ENCODE assay signal across 16 cellular contexts in the genomic region with DNA sequence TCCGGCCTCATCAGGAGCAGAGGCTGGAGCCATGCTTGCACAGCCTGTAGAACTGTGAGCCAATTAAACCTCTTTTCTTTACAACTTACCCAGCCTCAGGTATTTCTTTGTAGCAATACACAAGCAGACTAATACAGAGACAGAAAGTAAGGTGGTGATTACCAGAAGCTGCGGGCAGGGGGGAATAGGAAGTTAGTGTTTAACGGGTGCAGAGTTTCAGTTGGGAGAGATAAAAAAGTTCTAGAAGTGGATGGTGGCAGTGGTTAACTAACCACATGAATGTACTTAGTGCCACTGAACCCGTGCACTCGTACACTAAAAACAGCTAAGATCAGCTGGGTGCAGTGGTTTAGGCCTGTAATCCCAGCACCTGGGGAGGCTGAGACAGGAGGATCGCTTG.
DNase-seq lines count a peak whose midpoint lies in the region.
"Had no signal": no experiment of that assay in that cellular context is flagged by ENCODE, and none has a peak within 500 bp of the region (broad histone marks: within the 10 kb centered on the region; RNA-seq: fewer than 3 reads in every experiment).

No MANE protein-coding gene starts in this region.

- WGBS in neuronal stem cell (ENCODE audit: extremely low coverage in 2 of 2, insufficient read length in 2 of 2, insufficient replicate concordance in 1 of 2), 2 donors, result no CpG with 5 or more reads among the region's 6 CpGs

- H3K14ac ChIP-seq in neuronal stem cell (ENCODE audit: low read length), result no peak overlapping the region

- no peak overlapping the region for H2BK120ac ChIP-seq in neuronal stem cell (ENCODE audit: low read depth, low read length)

- H3K4me3 Mint-ChIP-seq in activated naive CD4-positive, alpha-beta T cell treated with anti-CD3 and anti-CD28 coated beads for 36 hours, result no peak overlapping the region
- H3K4me3 Mint-ChIP-seq: activated B cell treated with CpG ODN at 0.5 μM for 24 hours, GM23338 had no signal

- no peak overlapping the region for H3K4me3 ChIP-seq in neuronal stem cell (ENCODE audit: low read length in 2 of 2)
- H3K4me3 ChIP-seq: GM23338, mucosa of descending colon had no signal

- peaks cover 6% of the 10 kb centered on the region for H3K4me1 Mint-ChIP-seq in activated naive CD4-positive, alpha-beta T cell treated with anti-CD3 and anti-CD28 coated beads for 36 hours (ENCODE audit: low read depth)
- H3K4me1 Mint-ChIP-seq: activated B cell treated with CpG ODN at 0.5 μM for 24 hours had no signal

- peaks cover 0 to 10% (median 0%) of the 10 kb centered on the region in 3 experiments for H3K27me3 ChIP-seq in neuronal stem cell (ENCODE audit: control insufficient read depth in 3 of 3, insufficient read depth in 3 of 3, low read depth in 1 of 3, low read length in 3 of 3)

- no peaks in the 10 kb centered on the region for H3K4me1 ChIP-seq in neuronal stem cell (ENCODE audit: control insufficient read depth in 2 of 2, insufficient read depth in 1 of 2, low read depth in 1 of 2, low read length in 2 of 2)

- H3K23ac ChIP-seq in neuronal stem cell (ENCODE audit: low read depth, low read length, poor library complexity), result no peak overlapping the region

- no peak overlapping the region for H4K91ac ChIP-seq in neuronal stem cell (ENCODE audit: low read depth, low read length, poor library complexity)

- H3K36me3 Mint-ChIP-seq in activated naive CD4-positive, alpha-beta T cell treated with anti-CD3 and anti-CD28 coated beads for 36 hours (ENCODE audit: low read depth), result no peaks in the 10 kb centered on the region

- no peak overlapping the region for H2BK15ac ChIP-seq in neuronal stem cell (ENCODE audit: low read length)

- H2AK5ac ChIP-seq in neuronal stem cell (ENCODE audit: low read depth, low read length), result no peak overlapping the region

- H3K27me3 Mint-ChIP-seq in activated naive CD4-positive, alpha-beta T cell treated with anti-CD3 and anti-CD28 coated beads for 36 hours (ENCODE audit: low read depth), result no peaks in the 10 kb centered on the region

- no peak overlapping the region for H3K4me2 ChIP-seq in neuronal stem cell (ENCODE audit: insufficient read depth, low read length, poor library complexity, severe bottlenecking)
- H3K4me2 ChIP-seq: GM23338, KMS-11 had no signal

- H2BK12ac ChIP-seq in neuronal stem cell (ENCODE audit: low read length), result no peak overlapping the region

- peaks cover 6 to 10% of the 10 kb centered on the region in 2 donors for H3K9me3 ChIP-seq in neuronal stem cell (replicated peaks in 1 of 2; ENCODE audit: control insufficient read depth in 2 of 2, insufficient read depth in 1 of 2, low read depth in 1 of 2, low read length in 2 of 2)

- H3K27ac Mint-ChIP-seq in activated naive CD4-positive, alpha-beta T cell treated with anti-CD3 and anti-CD28 coated beads for 36 hours, result no peak overlapping the region
- H3K27ac Mint-ChIP-seq: activated B cell treated with CpG ODN at 0.5 μM for 24 hours, GM23338 had no signal

- no peak overlapping the region for H2AFZ ChIP-seq in neuronal stem cell (ENCODE audit: low read length)
- H2AFZ ChIP-seq: GM23338 had no signal

- DNase-seq in stimulated activated CD4-positive, alpha-beta T cell treated with anti-CD3 and anti-CD28 coated beads, Interleukin-15, amount 100 ng/mL, for 24 hours, result peak; percentile 57
- DNase-seq in stimulated activated CD4-positive, alpha-beta T cell treated with anti-CD3 and anti-CD28 coated beads, Interleukin-2, amount 100 ng/mL, for 48 hours, result no peak
- DNase-seq in NOMO-1 (lab: John Stamatoyannopoulos, UW; ENCODE audit: unreplicated experiment in 2 of 2) (peak; percentile 27 to 32), neuronal stem cell (ENCODE audit: low spot score) (no peak), ureter (ENCODE audit: low spot score) (no peak), activated gamma-delta T cell (lab: John Stamatoyannopoulos, UW) (no peak)
- peak; percentile 74 for DNase-seq in activated naive CD4-positive, alpha-beta T cell treated with anti-CD3 and anti-CD28 coated beads for 36 hours
- peak; percentile 31 for DNase-seq in stimulated activated naive CD4-positive, alpha-beta T cell treated with Interleukin-2 at 50 U/mL for 16 hours (lab: John Stamatoyannopoulos, UW)
- DNase-seq: activated B cell treated with CpG ODN at 0.5 μM for 24 hours, head of caudate nucleus, kidney glomerular epithelial cell, NCI-H1930, SIG-M5 had no signal

- H3K9ac ChIP-seq in neuronal stem cell (ENCODE audit: low read depth, low read length, poor library complexity), result no peak overlapping the region
- H3K9ac ChIP-seq: KMS-11 had no signal

- no peak overlapping the region for H4K8ac ChIP-seq in neuronal stem cell (ENCODE audit: low read depth, low read length)

- H3K36me3 ChIP-seq in neuronal stem cell (replicated peaks in 1 of 2; ENCODE audit: control insufficient read depth in 2 of 2, insufficient read depth in 2 of 2, low read length in 2 of 2), result no peaks in the 10 kb centered on the region

- H3K27ac ChIP-seq in neuronal stem cell (replicated peaks; ENCODE audit: low read length), result no peak overlapping the region
- H3K27ac ChIP-seq: KMS-11 had no signal

- CTCF ChIA-PET in activated naive CD4-positive, alpha-beta T cell treated with anti-CD3 and anti-CD28 coated beads for 36 hours (lab: Charles Lee), result no interaction called here

- no peak overlapping the region for H2BK5ac ChIP-seq in neuronal stem cell (ENCODE audit: low read length)

- H3K79me1 ChIP-seq in neuronal stem cell (ENCODE audit: low read depth, low read length), result no peaks in the 10 kb centered on the region

- H3K9me3 Mint-ChIP-seq in activated naive CD4-positive, alpha-beta T cell treated with anti-CD3 and anti-CD28 coated beads for 36 hours, result peaks cover 8% of the 10 kb centered on the region

- H3K4ac ChIP-seq in neuronal stem cell (ENCODE audit: low read length), result no peak overlapping the region

- intact Hi-C loops in activated naive CD4-positive, alpha-beta T cell treated with anti-CD3 and anti-CD28 coated beads for 36 hours (cut with micrococcal nuclease), result loop anchor here (1.0 to 2.0 kb wide), 3 partner anchors 8 to 421 kb away; no protein-coding TSS in a partner anchor

- H3K18ac ChIP-seq in neuronal stem cell (ENCODE audit: low read length), result no peak overlapping the region

Comparison
In these comparisons a context has a peak if more than half of its experiments do, and no peak if none do; other contexts are left out.
1. DNase-seq: peak in stimulated activated CD4-positive, alpha-beta T cell treated with anti-CD3 and anti-CD28 coated beads, Interleukin-15, amount 100 ng/mL, for 24 hours (single experiment), NOMO-1 (2 of 2), activated naive CD4-positive, alpha-beta T cell treated with anti-CD3 and anti-CD28 coated beads for 36 hours (single experiment) and stimulated activated naive CD4-positive, alpha-beta T cell treated with Interleukin-2 at 50 U/mL for 16 hours (single experiment); none in stimulated activated CD4-positive, alpha-beta T cell treated with anti-CD3 and anti-CD28 coated beads, Interleukin-2, amount 100 ng/mL, for 48 hours (0 of 2), neuronal stem cell (single experiment), ureter (single experiment) and activated gamma-delta T cell (single experiment).